28 cellular contexts compared by ENCODE assay signal in the genomic region with DNA sequence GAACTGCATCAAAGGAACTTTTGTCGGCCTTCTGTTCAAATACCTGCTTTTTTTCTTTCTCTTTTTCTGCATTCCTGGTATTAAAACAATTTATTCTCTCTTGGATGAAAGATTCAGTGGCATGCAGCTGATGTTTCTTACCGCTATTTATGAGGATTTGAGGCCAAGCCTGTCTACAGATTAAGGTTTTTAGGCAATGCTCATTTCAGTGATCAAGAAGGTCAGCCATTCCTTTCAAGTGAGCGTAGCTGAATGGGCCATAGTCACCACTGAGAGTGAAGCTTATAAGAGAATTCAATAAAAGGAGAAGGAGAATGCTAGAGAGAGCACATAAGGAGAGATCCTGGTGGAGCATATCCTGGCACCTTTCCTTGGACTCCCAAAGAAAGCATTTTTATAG.
"Had no signal": no experiment of that assay in that cellular context is flagged by ENCODE, and none has a peak within 500 bp of the region (broad histone marks: within the 10 kb centered on the region; RNA-seq: fewer than 3 reads in every experiment).

No MANE protein-coding gene starts in this region.

- H3K4me1 Mint-ChIP-seq: natural killer cell; stimulated activated naive B cell treated with anti-CD40 and anti-IgM and Interleukin-4, amounts not matched to agents 10 μg/mL and 1 μg/mL and 100 μg/mL, for 72 hours had no signal

- H3K27ac Mint-ChIP-seq: natural killer cell; stimulated activated naive B cell treated with anti-CD40 and anti-IgM and Interleukin-4, amounts not matched to agents 10 μg/mL and 1 μg/mL and 100 μg/mL, for 72 hours had no signal

- H3K4me3 ChIP-seq: heart right ventricle, hepatocyte, left lung, lower lobe of right lung, psoas muscle, skin epidermis, stomach, testis, thyroid gland, transverse colon, upper lobe of right lung had no signal

- H3K4me1 ChIP-seq: heart right ventricle, left lung, lower lobe of right lung, parathyroid adenoma, psoas muscle, stomach, testis, thyroid gland, upper lobe of right lung had no signal

- H3K9ac ChIP-seq: parathyroid adenoma had no signal

- H3K36me3 Mint-ChIP-seq: natural killer cell; stimulated activated naive B cell treated with anti-CD40 and anti-IgM and Interleukin-4, amounts not matched to agents 10 μg/mL and 1 μg/mL and 100 μg/mL, for 72 hours had no signal

- H3K27me3 Mint-ChIP-seq: stimulated activated naive B cell treated with anti-CD40 and anti-IgM and Interleukin-4, amounts not matched to agents 10 μg/mL and 1 μg/mL and 100 μg/mL, for 72 hours had no signal

- H3K27me3 ChIP-seq: heart right ventricle, hepatocyte, left lung, neutrophil, stomach, testis, thyroid gland, transverse colon, upper lobe of right lung had no signal

- H3K79me2 ChIP-seq: hepatocyte, parathyroid adenoma had no signal

- H3K27ac ChIP-seq: heart right ventricle, hepatocyte, left lung, lower lobe of right lung, neutrophil, parathyroid adenoma, psoas muscle, skin epidermis, stomach, testis, thyroid gland, transverse colon, upper lobe of right lung had no signal

- ATAC-seq: heart right ventricle; left lung; lower lobe of right lung; natural killer cell; psoas muscle; right cardiac atrium; sciatic nerve; stimulated activated naive B cell treated with anti-CD40 and anti-IgM and Interleukin-4, amounts not matched to agents 10 μg/mL and 1 μg/mL and 100 μg/mL, for 72 hours; stimulated activated naive CD8-positive, alpha-beta T cell treated with anti-CD3 and anti-CD28 coated beads, Interleukin-15, Interleukin-2, amounts not matched to agents 100 U/mL and 50 U/mL, for 24 hours; upper lobe of right lung had no signal

- H3K4me3 Mint-ChIP-seq: natural killer cell; stimulated activated naive B cell treated with anti-CD40 and anti-IgM and Interleukin-4, amounts not matched to agents 10 μg/mL and 1 μg/mL and 100 μg/mL, for 72 hours had no signal

- FAIRE-seq: urothelium cell line had no signal

- H3K36me3 ChIP-seq: heart right ventricle, left lung, lower lobe of right lung, neutrophil, stomach, thyroid gland, transverse colon, upper lobe of right lung had no signal

- H2AFZ ChIP-seq: hepatocyte, parathyroid adenoma had no signal

- DNase-seq: heart right ventricle; islet precursor cell; left colon; left lung; lower lobe of right lung; mammary epithelial cell; mesenchymal stem cell; natural killer cell; occipital lobe; psoas muscle; right cardiac atrium; stimulated activated CD4-positive, alpha-beta T cell treated with anti-CD3 and anti-CD28 coated beads, Interleukin-12 subunit alpha, Interleukin-12 subunit beta, amount 100 ng/mL, for 4 hours; stimulated activated CD4-positive, alpha-beta T cell treated with anti-CD3 and anti-CD28 coated beads, Interleukin-15, amount 100 ng/mL, for 24 hours; stimulated activated CD4-positive, alpha-beta T cell treated with anti-CD3 and anti-CD28 coated beads, Interleukin-2, amount 100 ng/mL, for 24 hours; stimulated activated CD4-positive, alpha-beta T cell treated with anti-CD3 and anti-CD28 coated beads, Interleukin-4, amount 100 ng/mL, for 1 hour; stimulated activated naive B cell treated with anti-CD40 and anti-IgM and Interleukin-4, amounts not matched to agents 10 μg/mL and 1 μg/mL and 100 μg/mL, for 72 hours; stimulated activated naive CD8-positive, alpha-beta T cell treated with anti-CD3 and anti-CD28 coated beads, Interleukin-15, Interleukin-2, amounts not matched to agents 100 U/mL and 50 U/mL, for 24 hours; stomach; testis; thyroid gland; transverse colon; upper lobe of right lung had no signal

- H3K4me2 ChIP-seq: hepatocyte had no signal

- H3K9me3 ChIP-seq: lower lobe of right lung, neutrophil, psoas muscle, testis, thyroid gland, upper lobe of right lung had no signal
